15 cellular contexts compared by ENCODE assay signal in genomic region chr14:76154539-76155126, GRCh38. TPM values are rescaled to one million over a fixed set of nuclear protein-coding genes. Genes with fewer than 3 reads are reported as not detected.
DNase-seq lines count a peak whose midpoint lies in the region; ATAC-seq, FAIRE-seq and TF ChIP-seq lines count a peak whose summit lies in the region.
"Had no signal": no experiment of that assay in that cellular context is flagged by ENCODE, and none has a peak within 500 bp of the region (broad histone marks: within the 10 kb centered on the region; RNA-seq: fewer than 3 reads in every experiment).

No MANE protein-coding gene starts in this region.

- peak overlapping the region; percentile 88 for H3K4me3 Mint-ChIP-seq in activated CD4-positive, alpha-beta T cell treated with anti-CD3 and anti-CD28 coated beads, Interleukin-2, amount 10 ng/mL, durations not matched to agents 24 days and 14 days
- no peak overlapping the region for H3K4me3 Mint-ChIP-seq in activated CD4-positive, alpha-beta T cell treated with anti-CD3 and anti-CD28 coated beads, Interleukin-2, amount 10 ng/mL, durations not matched to agents 7 days and 5 days

- no peak overlapping the region for H2AK5ac ChIP-seq in H1 (ENCODE audit: low read depth, low read length)

- no peak overlapping the region for H2BK5ac ChIP-seq in H1 (ENCODE audit: low read depth, low read length)

- no peak for TF ChIP-seq EP300 in H1 (IDR thresholded peaks at IDR 0.05; ENCODE audit: borderline replicate concordance in 1 of 2, low read depth in 2 of 2, low read length in 2 of 2)

- H3K23me2 ChIP-seq in H1 (ENCODE audit: low read depth, low read length): peaks cover 6% of the 10 kb centered on the region; the same call in 1 of the 2 replicates

- H4K20me1 ChIP-seq in PC-3 (ENCODE audit: low read length) (peaks cover 70% of the 10 kb centered on the region), H1 (replicated peaks in 1 of 2; ENCODE audit: control insufficient read depth in 1 of 2, insufficient read depth in 2 of 2, low read length in 2 of 2) (peaks cover 7 to 15% of the 10 kb centered on the region in 2 experiments)

- no peak overlapping the region for H4K5ac ChIP-seq in H1 (ENCODE audit: insufficient read length, low read depth, low read length)

- H2BK20ac ChIP-seq in H1 (ENCODE audit: low read length): no peak overlapping the region

- H3K23ac ChIP-seq in H1 (ENCODE audit: insufficient read length): no peak overlapping the region

- CTCF ChIA-PET in activated CD4-positive, alpha-beta T cell treated with anti-CD3 and anti-CD28 coated beads, Interleukin-2, amount 10 ng/mL, durations not matched to agents 7 days and 5 days (lab: Charles Lee): interaction anchor here (0.7 kb wide), 1 partner anchor 493 kb away, joined by 3 read pairs; no protein-coding TSS in a partner anchor
- CTCF ChIA-PET in PC-3 (lab: Charles Lee) (no interaction called here), H1 (lab: Charles Lee; ENCODE audit: partially characterized antibody) (interaction anchor here (0.6 to 1.0 kb wide), 2 partner anchors 20 to 27 kb away, joined by 3 read pairs; no protein-coding TSS in a partner anchor)

- no peaks in the 10 kb centered on the region for H3F3A ChIP-seq in PC-3 (ENCODE audit: low read length, unreplicated experiment)

- POLR2A ChIA-PET in activated CD4-positive, alpha-beta T cell treated with anti-CD3 and anti-CD28 coated beads, Interleukin-2, amount 10 ng/mL, durations not matched to agents 7 days and 5 days (lab: Charles Lee): interaction anchor here (0.6 kb wide), 1 partner anchor 65 kb away, joined by 4 read pairs; no protein-coding TSS in a partner anchor
- POLR2A ChIA-PET in PC-3 (lab: Charles Lee; ENCODE audit: unreplicated experiment): no interaction called here
- POLR2A ChIA-PET in H1 (lab: Charles Lee; ENCODE audit: partially characterized antibody): no interaction called here

- H3K56ac ChIP-seq in H1 (replicated peaks; ENCODE audit: insufficient read length, low read depth, low read length): no peak overlapping the region

- intact Hi-C loops in activated CD4-positive, alpha-beta T cell treated with anti-CD3 and anti-CD28 coated beads, Interleukin-2, amount 10 ng/mL, durations not matched to agents 24 days and 14 days (cut with micrococcal nuclease): loop anchor here (5.0 to 10.0 kb wide), 5 partner anchors 170 to 1030 kb away; partner anchors contain the start of genes ERG28, IFT43, NEK9 and TGFB3
- intact Hi-C loops in PC-3 (cut with micrococcal nuclease): loop anchor here (5.0 kb wide), 1 partner anchor 48 kb away; no protein-coding TSS in a partner anchor
- intact Hi-C loops in lower lobe of right lung (cut with DNase I): no loop called here

- H3K79me2 ChIP-seq in PC-3 (ENCODE audit: low read length) (peaks cover 79% of the 10 kb centered on the region), H1 (ENCODE audit: control insufficient read depth in 1 of 2, insufficient read depth in 2 of 2, low read length in 2 of 2) (peaks cover 23 to 76% of the 10 kb centered on the region in 2 experiments)

- peaks cover 66% of the 10 kb centered on the region for H3K4me1 Mint-ChIP-seq in activated CD4-positive, alpha-beta T cell treated with anti-CD3 and anti-CD28 coated beads, Interleukin-2, amount 10 ng/mL, durations not matched to agents 24 days and 14 days
- peaks cover 68% of the 10 kb centered on the region for H3K4me1 Mint-ChIP-seq in activated CD4-positive, alpha-beta T cell treated with anti-CD3 and anti-CD28 coated beads, Interleukin-2, amount 10 ng/mL, durations not matched to agents 7 days and 5 days

- no peaks in the 10 kb centered on the region for H3K9me3 ChIP-seq in PC-3 (ENCODE audit: low read length)
- no peaks in the 10 kb centered on the region for H3K9me3 ChIP-seq in H1 (ENCODE audit: insufficient read depth in 2 of 2, low read depth in 1 of 2, low read length in 1 of 2)
- no peaks in the 10 kb centered on the region for H3K9me3 ChIP-seq in skeletal muscle satellite cell (replicated peaks; ENCODE audit: low read length)
- no peaks in the 10 kb centered on the region for H3K9me3 ChIP-seq in lower lobe of right lung
- H3K9me3 ChIP-seq: Peyer's patch had no signal

- H3K27me3 ChIP-seq in PC-3 (ENCODE audit: low read length): no peaks in the 10 kb centered on the region
- no peaks in the 10 kb centered on the region for H3K27me3 ChIP-seq in H1 (replicated peaks in 1 of 4; ENCODE audit: control insufficient read depth in 3 of 4, extremely low read depth in 1 of 4, insufficient read depth in 3 of 4, low read length in 3 of 4)
- no peaks in the 10 kb centered on the region for H3K27me3 ChIP-seq in skeletal muscle satellite cell (ENCODE audit: control insufficient read depth, insufficient read depth, low read length)
- H3K27me3 ChIP-seq in lower lobe of right lung (ENCODE audit: low read depth): no peaks in the 10 kb centered on the region
- H3K27me3 ChIP-seq: foreskin keratinocyte, Peyer's patch had no signal

- TF ChIP-seq CTCF in PC-3 (conservative IDR thresholded peaks at IDR 0.05; ENCODE audit: low read depth, low read length): no peak
- TF ChIP-seq CTCF in H1 (IDR thresholded peaks at IDR 0.05; ENCODE audit: control extremely low read depth in 1 of 3, insufficient read depth in 1 of 3, low read depth in 1 of 3, low read length in 3 of 3): no peak
- no peak for TF ChIP-seq CTCF in lower lobe of right lung (IDR thresholded peaks at IDR 0.05)

- H3K27ac Mint-ChIP-seq in activated CD4-positive, alpha-beta T cell treated with anti-CD3 and anti-CD28 coated beads, Interleukin-2, amount 10 ng/mL, durations not matched to agents 24 days and 14 days: peak overlapping the region; percentile 21
- H3K27ac Mint-ChIP-seq in activated CD4-positive, alpha-beta T cell treated with anti-CD3 and anti-CD28 coated beads, Interleukin-2, amount 10 ng/mL, durations not matched to agents 7 days and 5 days: no peak overlapping the region

- no peak overlapping the region for H2BK120ac ChIP-seq in H1 (replicated peaks; ENCODE audit: low read depth, low read length)

- no peak overlapping the region for H3K18ac ChIP-seq in H1 (ENCODE audit: extremely low read depth, low read length)

- no peak for DNase-seq in activated CD4-positive, alpha-beta T cell treated with anti-CD3 and anti-CD28 coated beads, Interleukin-2, amount 10 ng/mL, durations not matched to agents 24 days and 14 days
- no peak for DNase-seq in activated CD4-positive, alpha-beta T cell treated with anti-CD3 and anti-CD28 coated beads, Interleukin-2, amount 10 ng/mL, durations not matched to agents 7 days and 5 days
- DNase-seq in PC-3 (no peak), H1 (ENCODE audit: low read depth in 1 of 2, low spot score in 2 of 2) (no peak), NCI-H187 (lab: John Stamatoyannopoulos, UW) (no peak), lower lobe of right lung (no peak)
- DNase-seq: activated naive CD4-positive, alpha-beta T cell treated with Interleukin-2 at 50 U/mL for 16 hours; foreskin keratinocyte; left colon; NCI-H2107; Peyer's patch; WERI-Rb-1 had no signal

- no peak overlapping the region for H3K9ac ChIP-seq in PC-3 (ENCODE audit: low read length)
- no peak overlapping the region; a peak in 3 of 7 replicates for H3K9ac ChIP-seq in H1 (replicated peaks in 1 of 4; ENCODE audit: extremely low read depth in 1 of 4, low read depth in 3 of 4, low read length in 3 of 4)
- H3K9ac ChIP-seq in skeletal muscle satellite cell (ENCODE audit: low read depth, low read length): no peak overlapping the region

- no TSS peak for BruUV-seq in PC-3 (replicated peaks; lab: Mats Ljungman, UMichigan)

- no peak overlapping the region for H3K27ac ChIP-seq in PC-3 (ENCODE audit: low read length)
- H3K27ac ChIP-seq in H1 (ENCODE audit: low read depth, low read length): no peak overlapping the region
- H3K27ac ChIP-seq in lower lobe of right lung: no peak overlapping the region
- H3K27ac ChIP-seq: coronary artery, foreskin keratinocyte, Peyer's patch, WERI-Rb-1 had no signal

- H2BK12ac ChIP-seq in H1 (ENCODE audit: low read depth, low read length): no peak overlapping the region

- H3K4me2 ChIP-seq in PC-3 (ENCODE audit: low read length) (peak overlapping the region; percentile 91), H1 (ENCODE audit: insufficient read depth in 1 of 2, low read depth in 2 of 2, low read length in 2 of 2) (peak overlapping the region; percentile 32 to 34; a peak in 3 of 4 replicates), skeletal muscle satellite cell (ENCODE audit: low read length) (peak overlapping the region; percentile 59)

- 83% methylated on average over 11 of the region's 11 CpGs; no CpG with 5 or more reads in 1 of the 2 experiments for WGBS in H1 (ENCODE audit: extremely low coverage in 1 of 2, insufficient coverage in 1 of 2, insufficient read length in 1 of 2, insufficient replicate concordance in 2 of 2, low coverage in 1 of 2, low lambda C conversion rate in 2 of 2, missing lambda C conversion rate in 1 of 2), 2 experiments

- TF ChIP-seq RAD21 in H1 (IDR thresholded peaks at IDR 0.05 in 1 of 2, conservative IDR thresholded peaks at IDR 0.05 in 1 of 2; ENCODE audit: low read depth in 2 of 2, low read length in 2 of 2): no peak

- peaks cover 5% of the 10 kb centered on the region for H3K9me3 Mint-ChIP-seq in activated CD4-positive, alpha-beta T cell treated with anti-CD3 and anti-CD28 coated beads, Interleukin-2, amount 10 ng/mL, durations not matched to agents 24 days and 14 days
- peaks cover 8% of the 10 kb centered on the region for H3K9me3 Mint-ChIP-seq in activated CD4-positive, alpha-beta T cell treated with anti-CD3 and anti-CD28 coated beads, Interleukin-2, amount 10 ng/mL, durations not matched to agents 7 days and 5 days

- peaks cover 61% of the 10 kb centered on the region for H3K36me3 Mint-ChIP-seq in activated CD4-positive, alpha-beta T cell treated with anti-CD3 and anti-CD28 coated beads, Interleukin-2, amount 10 ng/mL, durations not matched to agents 24 days and 14 days (ENCODE audit: low read depth)
- peaks cover 67% of the 10 kb centered on the region for H3K36me3 Mint-ChIP-seq in activated CD4-positive, alpha-beta T cell treated with anti-CD3 and anti-CD28 coated beads, Interleukin-2, amount 10 ng/mL, durations not matched to agents 7 days and 5 days (ENCODE audit: low read depth)

- no peak for TF ChIP-seq POLR2A in H1 (IDR thresholded peaks at IDR 0.05; ENCODE audit: control extremely low read depth in 1 of 2, low read depth in 2 of 2, low read length in 2 of 2)

- H3K4me3 ChIP-seq in PC-3 (ENCODE audit: low read length): peak overlapping the region; percentile 98
- H3K4me3 ChIP-seq in H1 (ENCODE audit: extremely low read depth in 1 of 4, insufficient read depth in 2 of 4, low read depth in 3 of 4, low read length in 4 of 4): peak overlapping the region in 1 of 4 experiments; percentile 15; a peak in 1 of 8 replicates
- peak overlapping the region; percentile 14 for H3K4me3 ChIP-seq in skeletal muscle satellite cell (ENCODE audit: low read length)
- no peak overlapping the region for H3K4me3 ChIP-seq in lower lobe of right lung
- H3K4me3 ChIP-seq: Peyer's patch had no signal

- no peak overlapping the region for H3K14ac ChIP-seq in H1 (ENCODE audit: insufficient read length)

- H4K8ac ChIP-seq in H1 (ENCODE audit: extremely low read depth, insufficient read depth, low read length): no peak overlapping the region; the same call in 1 of the 2 replicates

- no peak overlapping the region for H4K91ac ChIP-seq in H1 (replicated peaks; ENCODE audit: insufficient read length, low read length)

- H3K4me1 ChIP-seq in PC-3 (ENCODE audit: insufficient read depth, low read length) (peaks cover 47% of the 10 kb centered on the region), H1 (replicated peaks in 1 of 4; ENCODE audit: control insufficient read depth in 3 of 4, insufficient read depth in 4 of 4, low read length in 3 of 4) (peaks cover 0 to 8% (median 0%) of the 10 kb centered on the region in 4 experiments; a peak in 3 of 7 replicates), skeletal muscle satellite cell (ENCODE audit: control insufficient read depth, insufficient read depth, low read length) (peaks cover 38% of the 10 kb centered on the region), lower lobe of right lung (peaks cover 62% of the 10 kb centered on the region)

- H3K27me3 Mint-ChIP-seq in activated CD4-positive, alpha-beta T cell treated with anti-CD3 and anti-CD28 coated beads, Interleukin-2, amount 10 ng/mL, durations not matched to agents 24 days and 14 days: peaks cover 3% of the 10 kb centered on the region
- H3K27me3 Mint-ChIP-seq in activated CD4-positive, alpha-beta T cell treated with anti-CD3 and anti-CD28 coated beads, Interleukin-2, amount 10 ng/mL, durations not matched to agents 7 days and 5 days: no peaks in the 10 kb centered on the region

- no peak for ATAC-seq in PC-3
- ATAC-seq in lower lobe of right lung: no peak
- no peak for ATAC-seq in HG03565 (IDR thresholded peaks at IDR 0.05; ENCODE audit: unreplicated experiment)
- ATAC-seq: foreskin keratinocyte, left colon had no signal

- H2AFZ ChIP-seq in PC-3 (ENCODE audit: low read length) (no peak overlapping the region), H1 (ENCODE audit: low read length) (no peak overlapping the region)

- H3K9me2 ChIP-seq in PC-3 (replicated peaks; ENCODE audit: low read length): no peaks in the 10 kb centered on the region

- FAIRE-seq in H1 (lab: Jason Lieb, UNC): no peak

- H3K79me1 ChIP-seq in H1 (ENCODE audit: low read depth, low read length): peaks cover 8% of the 10 kb centered on the region

- H3K36me3 ChIP-seq in PC-3 (ENCODE audit: low read depth, low read length) (peaks cover 40% of the 10 kb centered on the region), H1 (ENCODE audit: control insufficient read depth in 2 of 4, insufficient read depth in 4 of 4, low read length in 3 of 4) (peaks cover 0 to 39% (median 19%) of the 10 kb centered on the region in 4 experiments; a peak in 7 of 8 replicates), skeletal muscle satellite cell (ENCODE audit: insufficient read depth, low read length) (peaks cover 43% of the 10 kb centered on the region), lower lobe of right lung (peaks cover 36% of the 10 kb centered on the region)

- no peak overlapping the region for H3K4ac ChIP-seq in H1 (replicated peaks; ENCODE audit: insufficient read length, low read depth, low read length)

- H2BK15ac ChIP-seq in H1 (ENCODE audit: low read length): no peak overlapping the region

RNA-seq across cellular contexts. Expression of gene GPATCH2L, which starts 2.9 kb away (rescaled TPM):
- 60.6 and 61.6 TPM in 2 replicates for total RNA-seq in activated CD4-positive, alpha-beta T cell treated with anti-CD3 and anti-CD28 coated beads, Interleukin-2, amount 10 ng/mL, durations not matched to agents 24 days and 14 days
- total RNA-seq in activated CD4-positive, alpha-beta T cell treated with anti-CD3 and anti-CD28 coated beads, Interleukin-2, amount 10 ng/mL, durations not matched to agents 7 days and 5 days: 10 to 100 TPM; 41.8 to 51.9 TPM
- 43.5 and 46.0 TPM in 2 replicates for total RNA-seq in PC-3 (2014; rRNA removed)
- 54.9 and 56.1 TPM in 2 replicates for total RNA-seq in H1 (2021; fragmentation: NEBNext Ultra II Directional; extraction: Animal tissue kit (Norgen Biotek cat#: 25700))
- polyA plus RNA-seq in H1 (2011; rRNA removed): 26.0 and 36.9 TPM in 2 replicates
- polyA plus RNA-seq in H1 (2011; cell fraction: cytosol; rRNA removed): 42.9 TPM
- polyA plus RNA-seq in H1 (2011; cell fraction: nucleus; rRNA removed): 58.6 TPM
- polyA plus RNA-seq in H1 (2012, experiment 1 of 2): 25.5 to 35.7 TPM (median 30.8 TPM) in 4 replicates
- 2.3 TPM for polyA plus RNA-seq in H1 (2012, experiment 2 of 2)
- 19.0 TPM for polyA plus RNA-seq in H1 (2013, experiment 1 of 2)
- polyA plus RNA-seq in H1 (2013, experiment 2 of 2): 18.2 TPM
- polyA minus RNA-seq in H1 (2011; rRNA and poly(A)+ RNA removed): 96.6 and 98.9 TPM in 2 replicates
- 32.0 TPM for polyA minus RNA-seq in H1 (2011; cell fraction: cytosol; rRNA and poly(A)+ RNA removed)
- 106 TPM for polyA minus RNA-seq in H1 (2011; cell fraction: nucleus; rRNA and poly(A)+ RNA removed)
- 39.1 and 46.9 TPM in 2 replicates for total RNA-seq in skeletal muscle satellite cell (2012; rRNA removed)
- 50.5 TPM for total RNA-seq in lower lobe of right lung

Comparison
In these comparisons a context has a peak if more than half of its experiments do, and no peak if none do; other contexts are left out.
1. H3K4me2 ChIP-seq: peak in every context shown above with its lines; median percentile 91 in PC-3; 59 in skeletal muscle satellite cell; 33 in H1.